In genomic region chr15:58528197-58528870, GRCh38 we compare ENCODE assay signal across 1 cellular context.
TF ChIP-seq lines count a peak whose summit lies in the region.

No MANE protein-coding gene starts in this region.

TF ChIP-seq in HepG2, 621 proteins besides CTCF, POLR2A, EP300 and RAD21 (continued from another document and continues in another):
- no peak for TF ChIP-seq ZNF512 (CRISPR knock-in tag; IDR thresholded peaks at IDR 0.05)
- no peak for TF ChIP-seq CHCHD3 (CRISPR knock-in tag; IDR thresholded peaks at IDR 0.05)
- TF ChIP-seq GFI1 (CRISPR knock-in tag; IDR thresholded peaks at IDR 0.05; ENCODE audit: borderline replicate concordance): peak; percentile 96
- no peak for TF ChIP-seq ZSCAN22 (CRISPR knock-in tag; IDR thresholded peaks at IDR 0.05)
- no peak for TF ChIP-seq TERF1 (CRISPR knock-in tag; IDR thresholded peaks at IDR 0.05)
- no peak for TF ChIP-seq ZFP82 (CRISPR knock-in tag; IDR thresholded peaks at IDR 0.05; ENCODE audit: borderline replicate concordance)
- no peak for TF ChIP-seq TAF15 (IDR thresholded peaks at IDR 0.05; ENCODE audit: low read depth, low read length, poor library complexity, severe bottlenecking)
- no peak for TF ChIP-seq KAT7 (CRISPR knock-in tag; IDR thresholded peaks at IDR 0.05; ENCODE audit: borderline replicate concordance)
- TF ChIP-seq TBP (CRISPR knock-in tag; IDR thresholded peaks at IDR 0.05): no peak
- no peak for TF ChIP-seq ZNF547 (CRISPR knock-in tag; IDR thresholded peaks at IDR 0.05)
- TF ChIP-seq ZNF782 (CRISPR knock-in tag; IDR thresholded peaks at IDR 0.05; ENCODE audit: borderline replicate concordance): no peak
- no peak for TF ChIP-seq ZSCAN25 (CRISPR knock-in tag; IDR thresholded peaks at IDR 0.05)
- TF ChIP-seq BCL3 (CRISPR knock-in tag; IDR thresholded peaks at IDR 0.05): no peak
- TF ChIP-seq RORA (CRISPR knock-in tag; IDR thresholded peaks at IDR 0.05): no peak
- TF ChIP-seq ZXDC (CRISPR knock-in tag; IDR thresholded peaks at IDR 0.05): no peak
- TF ChIP-seq SRY (CRISPR knock-in tag; IDR thresholded peaks at IDR 0.05): no peak
- no peak for TF ChIP-seq SP2 (CRISPR knock-in tag; IDR thresholded peaks at IDR 0.05)
- no peak for TF ChIP-seq TP53 (CRISPR knock-in tag; conservative IDR thresholded peaks at IDR 0.05)
- TF ChIP-seq ZNF225 (CRISPR knock-in tag; IDR thresholded peaks at IDR 0.05): no peak
- no peak for TF ChIP-seq ZHX2 (IDR thresholded peaks at IDR 0.05; ENCODE audit: low read depth)
- no peak for TF ChIP-seq ZHX2 (CRISPR knock-in tag; IDR thresholded peaks at IDR 0.05; ENCODE audit: borderline replicate concordance)
- no peak for TF ChIP-seq ZNF660 (CRISPR knock-in tag; IDR thresholded peaks at IDR 0.05; ENCODE audit: borderline replicate concordance, low read depth)
- no peak for TF ChIP-seq KDM5B (CRISPR knock-in tag; IDR thresholded peaks at IDR 0.05; ENCODE audit: borderline replicate concordance)
- no peak for TF ChIP-seq ZBTB21 (CRISPR knock-in tag; IDR thresholded peaks at IDR 0.05)
- peak; percentile 10; the same call in 1 of the 2 replicates for TF ChIP-seq FOXC1 (CRISPR knock-in tag; IDR thresholded peaks at IDR 0.05; ENCODE audit: borderline replicate concordance)
- TF ChIP-seq AGO2 (optimal IDR thresholded peaks at IDR 0.05; ENCODE audit: low read depth, low read length): no peak
- TF ChIP-seq E2F2 (CRISPR knock-in tag; IDR thresholded peaks at IDR 0.05; ENCODE audit: borderline replicate concordance): no peak
- no peak for TF ChIP-seq ZC3H4 (CRISPR knock-in tag; IDR thresholded peaks at IDR 0.05; ENCODE audit: borderline replicate concordance)
- TF ChIP-seq ZNF160 (CRISPR knock-in tag; IDR thresholded peaks at IDR 0.05): no peak
- TF ChIP-seq ZNF749 (CRISPR knock-in tag; IDR thresholded peaks at IDR 0.05; ENCODE audit: borderline replicate concordance): peak; percentile 61; the same call in 1 of the 2 replicates
- TF ChIP-seq ZNF790 (CRISPR knock-in tag; IDR thresholded peaks at IDR 0.05; ENCODE audit: borderline replicate concordance): no peak
- no peak; the same call in 1 of the 2 replicates for TF ChIP-seq DPF2 (CRISPR knock-in tag; IDR thresholded peaks at IDR 0.05; ENCODE audit: borderline replicate concordance, low read depth)
- TF ChIP-seq RFX5 (IDR thresholded peaks at IDR 0.05; ENCODE audit: low read depth, low read length): no peak
- TF ChIP-seq ZNF274 (CRISPR knock-in tag; IDR thresholded peaks at IDR 0.05): no peak
- TF ChIP-seq BRD4 (CRISPR knock-in tag; IDR thresholded peaks at IDR 0.05): peak; percentile 51; the same call in 1 of the 2 replicates
- no peak for TF ChIP-seq ONECUT2 (CRISPR knock-in tag; IDR thresholded peaks at IDR 0.05)
- TF ChIP-seq ZNF17 (CRISPR knock-in tag; IDR thresholded peaks at IDR 0.05): no peak
- no peak for TF ChIP-seq ZNF567 (CRISPR knock-in tag; IDR thresholded peaks at IDR 0.05; ENCODE audit: borderline replicate concordance)
- TF ChIP-seq ZNF777 (CRISPR knock-in tag; IDR thresholded peaks at IDR 0.05): 0 out of 2 replicates have a peak, but pooled peaks have one; percentile 45
- TF ChIP-seq ATF3 (CRISPR knock-in tag; IDR thresholded peaks at IDR 0.05): no peak; the same call in 1 of the 2 replicates
- no peak for TF ChIP-seq MNT (IDR thresholded peaks at IDR 0.05)
- TF ChIP-seq NFE2 (CRISPR knock-in tag; IDR thresholded peaks at IDR 0.05): no peak
- TF ChIP-seq BORCS8-MEF2B (CRISPR knock-in tag; IDR thresholded peaks at IDR 0.05): no peak
- TF ChIP-seq JUN (CRISPR knock-in tag; IDR thresholded peaks at IDR 0.05): no peak
- TF ChIP-seq ZNF264 (CRISPR knock-in tag; IDR thresholded peaks at IDR 0.05): 0 out of 2 replicates have a peak, but pooled peaks have one; percentile 79
- no peak for TF ChIP-seq THAP7 (CRISPR knock-in tag; IDR thresholded peaks at IDR 0.05)
- TF ChIP-seq STAG1 (CRISPR knock-in tag; IDR thresholded peaks at IDR 0.05): no peak
- no peak for TF ChIP-seq ATF7 (IDR thresholded peaks at IDR 0.05)
- TF ChIP-seq ATF7 (CRISPR knock-in tag; IDR thresholded peaks at IDR 0.05): no peak
- no peak for TF ChIP-seq ZBTB25 (CRISPR knock-in tag; IDR thresholded peaks at IDR 0.05)
- no peak for TF ChIP-seq YEATS2 (CRISPR knock-in tag; IDR thresholded peaks at IDR 0.05; ENCODE audit: borderline replicate concordance)
- no peak for TF ChIP-seq HES4 (CRISPR knock-in tag; IDR thresholded peaks at IDR 0.05; ENCODE audit: borderline replicate concordance)
- peak; percentile 61 for TF ChIP-seq MEIS2 (CRISPR knock-in tag; IDR thresholded peaks at IDR 0.05)
